Comparison of ENCODE assay signal across 19 cellular contexts in genomic region chr4:97627785-97628184, GRCh38.
A peak's percentile ranks its signal among the peaks of the same experiment; 100 is the strongest.
DNase-seq lines count a peak whose midpoint lies in the region; ATAC-seq and TF ChIP-seq lines count a peak whose summit lies in the region.
"Had no signal": no experiment of that assay in that cellular context is flagged by ENCODE, and none has a peak within 500 bp of the region (broad histone marks: within the 10 kb centered on the region; RNA-seq: fewer than 3 reads in every experiment).

No MANE protein-coding gene starts in this region.

- no peak overlapping the region for H3K4me3 Mint-ChIP-seq in GM23338
- H3K4me3 Mint-ChIP-seq in WTC11: no peak overlapping the region
- H3K4me3 Mint-ChIP-seq: B cell; CD4-positive, CD25-positive, alpha-beta regulatory T cell; CD8-positive, alpha-beta T cell; H9 had no signal

- dilution Hi-C loops in mammary epithelial cell (cut with HindIII; ENCODE audit: low sequenced_read_pairs): no loop called here

- H3K4me1 Mint-ChIP-seq in GM23338: peaks cover 5% of the 10 kb centered on the region; the same call in 1 of the 3 replicates
- peaks cover 12% of the 10 kb centered on the region for H3K4me1 Mint-ChIP-seq in WTC11
- H3K4me1 Mint-ChIP-seq: B cell; CD4-positive, CD25-positive, alpha-beta regulatory T cell had no signal

- in situ Hi-C loops in mammary epithelial cell (cut with MboI; ENCODE audit: low sequenced_read_pairs in 2 of 2): no loop called here

- no peak overlapping the region for H3K4ac ChIP-seq in neuronal stem cell (ENCODE audit: low read length)

- H3K27ac ChIP-seq in GM23338 (ENCODE audit: low read depth): no peak overlapping the region
- H3K27ac ChIP-seq in neuronal stem cell (replicated peaks; ENCODE audit: low read length): no peak overlapping the region
- H3K27ac ChIP-seq in mammary epithelial cell (ENCODE audit: insufficient read depth, low read depth, low read length): no peak overlapping the region
- H3K27ac ChIP-seq: 22Rv1, BLaER1, C4-2B had no signal

- H3K27me3 Mint-ChIP-seq in GM23338 (ENCODE audit: insufficient read depth, low read depth, poor library complexity): peaks cover 1% of the 10 kb centered on the region
- 0 out of 2 replicates have a peak, but pooled peaks cover 2% of the 10 kb centered on the region for H3K27me3 Mint-ChIP-seq in WTC11 (ENCODE audit: low read depth)
- H3K27me3 Mint-ChIP-seq: B cell; CD4-positive, CD25-positive, alpha-beta regulatory T cell had no signal

- H3K14ac ChIP-seq in neuronal stem cell (ENCODE audit: low read length): no peak overlapping the region

- H3K4me3 ChIP-seq in GM23338 (no peak overlapping the region), neuronal stem cell (ENCODE audit: low read length in 2 of 2) (no peak overlapping the region), mammary epithelial cell (replicated peaks in 1 of 3; ENCODE audit: insufficient read depth in 1 of 3, low read depth in 2 of 3, low read length in 3 of 3) (no peak overlapping the region)
- H3K4me3 ChIP-seq: BLaER1 had no signal

- no peak overlapping the region for H3K18ac ChIP-seq in neuronal stem cell (ENCODE audit: low read length)

- H3K9me3 ChIP-seq in neuronal stem cell (replicated peaks in 1 of 2; ENCODE audit: control insufficient read depth in 2 of 2, insufficient read depth in 1 of 2, low read depth in 1 of 2, low read length in 2 of 2): no peaks in the 10 kb centered on the region
- H3K9me3 ChIP-seq in mammary epithelial cell (replicated peaks; ENCODE audit: insufficient read depth, low read length): no peaks in the 10 kb centered on the region
- H3K9me3 ChIP-seq: BLaER1, Caco-2 had no signal

- no peak overlapping the region for H2BK5ac ChIP-seq in neuronal stem cell (ENCODE audit: low read length)

- WGBS in neuronal stem cell (ENCODE audit: extremely low coverage in 2 of 2, insufficient read length in 2 of 2, insufficient replicate concordance in 1 of 2), 2 donors: no CpG with 5 or more reads among the region's 3 CpGs
- 89% methylated on average over 3 of the region's 3 CpGs for WGBS in mammary epithelial cell (ENCODE audit: low coverage, missing lambda C conversion rate)

- H3K9me2 ChIP-seq in GM23338 (ENCODE audit: insufficient read depth): 0 out of 2 replicates have a peak, but pooled peaks cover 9% of the 10 kb centered on the region

- no peak overlapping the region for H4K91ac ChIP-seq in neuronal stem cell (ENCODE audit: low read depth, low read length, poor library complexity)

- H3K9ac ChIP-seq in neuronal stem cell (ENCODE audit: low read depth, low read length, poor library complexity) (no peak overlapping the region), mammary epithelial cell (ENCODE audit: insufficient read depth, low read length) (no peak overlapping the region)
- H3K9ac ChIP-seq: BLaER1 had no signal

- H3K36me3 ChIP-seq in GM23338 (ENCODE audit: insufficient read depth) (no peaks in the 10 kb centered on the region), neuronal stem cell (replicated peaks in 1 of 2; ENCODE audit: control insufficient read depth in 2 of 2, insufficient read depth in 2 of 2, low read length in 2 of 2) (no peaks in the 10 kb centered on the region), mammary epithelial cell (ENCODE audit: insufficient read depth, low read length) (no peaks in the 10 kb centered on the region)
- H3K36me3 ChIP-seq: BLaER1 had no signal

- H2AFZ ChIP-seq in GM23338: peak overlapping the region; percentile 41; the same call in 1 of the 2 replicates
- peak overlapping the region; percentile 39 for H2AFZ ChIP-seq in neuronal stem cell (ENCODE audit: low read length)
- H2AFZ ChIP-seq in mammary epithelial cell (ENCODE audit: low read depth, low read length): no peak overlapping the region

- H2BK15ac ChIP-seq in neuronal stem cell (ENCODE audit: low read length): no peak overlapping the region

- no peaks in the 10 kb centered on the region for H3K4me1 ChIP-seq in GM23338 (ENCODE audit: insufficient read depth)
- no peaks in the 10 kb centered on the region for H3K4me1 ChIP-seq in neuronal stem cell (ENCODE audit: control insufficient read depth in 2 of 2, insufficient read depth in 1 of 2, low read depth in 1 of 2, low read length in 2 of 2)
- H3K4me1 ChIP-seq in mammary epithelial cell (ENCODE audit: insufficient read depth, low read length): no peaks in the 10 kb centered on the region
- H3K4me1 ChIP-seq: BLaER1, Caco-2 had no signal

- H3K23ac ChIP-seq in neuronal stem cell (ENCODE audit: low read depth, low read length, poor library complexity): no peak overlapping the region

- no peak overlapping the region for H2BK120ac ChIP-seq in neuronal stem cell (ENCODE audit: low read depth, low read length)

- H4K8ac ChIP-seq in neuronal stem cell (ENCODE audit: low read depth, low read length): no peak overlapping the region

- H3K36me3 Mint-ChIP-seq in GM23338 (ENCODE audit: low read depth) (no peaks in the 10 kb centered on the region; the same call in 2 of the 3 replicates), WTC11 (no peaks in the 10 kb centered on the region)
- H3K36me3 Mint-ChIP-seq: CD4-positive, CD25-positive, alpha-beta regulatory T cell; CD8-positive, alpha-beta T cell had no signal

- H3K79me1 ChIP-seq in neuronal stem cell (ENCODE audit: low read depth, low read length): no peaks in the 10 kb centered on the region

- no peaks in the 10 kb centered on the region for H3K79me2 ChIP-seq in GM23338 (replicated peaks; ENCODE audit: insufficient read depth)
- H3K79me2 ChIP-seq in mammary epithelial cell (ENCODE audit: insufficient read depth, low read length): no peaks in the 10 kb centered on the region

- intact Hi-C loops in mammary epithelial cell (cut with micrococcal nuclease): no loop called here

- H3K4me2 ChIP-seq in GM23338 (no peak overlapping the region), neuronal stem cell (ENCODE audit: insufficient read depth, low read length, poor library complexity, severe bottlenecking) (no peak overlapping the region), mammary epithelial cell (ENCODE audit: insufficient read depth, low read depth, low read length) (no peak overlapping the region)
- H3K4me2 ChIP-seq: BLaER1 had no signal

- CTCF ChIA-PET in WTC11 (lab: Charles Lee) (no interaction called here), mammary epithelial cell (lab: Charles Lee; ENCODE audit: low non-redundant PET) (no interaction called here)

- ATAC-seq in GM23338: no peak
- ATAC-seq in WTC11: peak; percentile 61
- ATAC-seq: CD8-positive, alpha-beta T cell; HCT116 had no signal

- DNase-seq in GM23338 (ENCODE audit: low spot score) (peak; percentile 31), WTC11 (ENCODE audit: low spot score) (peak; percentile 11), iPS-NIHi11 (ENCODE audit: low spot score) (peak; percentile 12), neuronal stem cell (ENCODE audit: low spot score) (peak; percentile 31), mammary epithelial cell (no peak), NOMO-1 treated with DMSO at 0.1 percent for 48 hours (lab: John Stamatoyannopoulos, UW; ENCODE audit: unreplicated experiment) (no peak), HK-2 (ENCODE audit: unreplicated experiment) (no peak)
- DNase-seq: Caco-2; CD4-positive, CD25-positive, alpha-beta regulatory T cell; CD8-positive, alpha-beta T cell; DMS153; DND-41; GOT3; H9 had no signal

- no peaks in the 10 kb centered on the region for H4K20me1 ChIP-seq in GM23338 (replicated peaks; ENCODE audit: insufficient read depth)
- no peaks in the 10 kb centered on the region for H4K20me1 ChIP-seq in mammary epithelial cell (ENCODE audit: insufficient read depth, low read length)
- H4K20me1 ChIP-seq: BLaER1 had no signal

- H3F3A ChIP-seq in GM23338 (replicated peaks; ENCODE audit: low read depth): no peaks in the 10 kb centered on the region

- POLR2A ChIA-PET in WTC11 (lab: Charles Lee): no interaction called here

- H3K27ac Mint-ChIP-seq in GM23338: no peak overlapping the region
- no peak overlapping the region; the same call in 1 of the 2 replicates for H3K27ac Mint-ChIP-seq in WTC11
- H3K27ac Mint-ChIP-seq: B cell; CD4-positive, CD25-positive, alpha-beta regulatory T cell; CD8-positive, alpha-beta T cell; H9 had no signal

- H2BK12ac ChIP-seq in neuronal stem cell (ENCODE audit: low read length): no peak overlapping the region

- TF ChIP-seq CTCF in GM23338 (conservative IDR thresholded peaks at IDR 0.05; ENCODE audit: low read depth in 2 of 2) (no peak), WTC11 (IDR thresholded peaks at IDR 0.05) (no peak), mammary epithelial cell (conservative IDR thresholded peaks at IDR 0.05 in 1 of 2, IDR thresholded peaks at IDR 0.05 in 1 of 2; ENCODE audit: extremely low read depth in 1 of 2, insufficient read depth in 1 of 2, low read depth in 1 of 2, low read length in 2 of 2) (no peak)

- H3K9me3 Mint-ChIP-seq in GM23338: peaks cover 2% of the 10 kb centered on the region; the same call in 2 of the 3 replicates
- peaks cover 17% of the 10 kb centered on the region for H3K9me3 Mint-ChIP-seq in WTC11
- H3K9me3 Mint-ChIP-seq: H9 had no signal

- no peak overlapping the region for H2AK5ac ChIP-seq in neuronal stem cell (ENCODE audit: low read depth, low read length)

- BruUV-seq in mammary epithelial cell (replicated peaks; lab: Mats Ljungman, UMichigan): no TSS peak

- H3K27me3 ChIP-seq in GM23338 (ENCODE audit: insufficient read depth) (no peaks in the 10 kb centered on the region), neuronal stem cell (ENCODE audit: control insufficient read depth in 3 of 3, insufficient read depth in 3 of 3, low read depth in 1 of 3, low read length in 3 of 3) (no peaks in the 10 kb centered on the region), mammary epithelial cell (ENCODE audit: insufficient read depth, low read length) (no peaks in the 10 kb centered on the region)
- H3K27me3 ChIP-seq: BLaER1 had no signal

TF ChIP-seq in GM23338, 12 proteins besides CTCF, POLR2A, EP300 and RAD21 (continues in another document):
- no peak for TF ChIP-seq ZNF331 (CRISPR knock-in tag; IDR thresholded peaks at IDR 0.05; ENCODE audit: low read depth)
- TF ChIP-seq EZH2 (IDR thresholded peaks at IDR 0.05; ENCODE audit: low read depth, unreplicated experiment): no peak
- no peak for TF ChIP-seq STAT1 (IDR thresholded peaks at IDR 0.05; ENCODE audit: unreplicated experiment)
- TF ChIP-seq POLR2AphosphoS5 (IDR thresholded peaks at IDR 0.05; ENCODE audit: low read depth): no peak

TF ChIP-seq in WTC11, 78 proteins besides CTCF, POLR2A, EP300 and RAD21 (continues in another document):
- no peak for TF ChIP-seq NFYB (CRISPR knock-in tag; conservative IDR thresholded peaks at IDR 0.05; ENCODE audit: low read depth)
- no peak for TF ChIP-seq ZNF416 (CRISPR knock-in tag; IDR thresholded peaks at IDR 0.05)

Comparison
In these comparisons a context has a peak if more than half of its experiments do, and no peak if none do; other contexts are left out.
1. DNase-seq: peak in GM23338 (single experiment), WTC11 (single experiment), iPS-NIHi11 (single experiment) and neuronal stem cell (single experiment); none in mammary epithelial cell (single experiment), NOMO-1 treated with DMSO at 0.1 percent for 48 hours (single experiment) and HK-2 (single experiment).